In the genomic region with DNA sequence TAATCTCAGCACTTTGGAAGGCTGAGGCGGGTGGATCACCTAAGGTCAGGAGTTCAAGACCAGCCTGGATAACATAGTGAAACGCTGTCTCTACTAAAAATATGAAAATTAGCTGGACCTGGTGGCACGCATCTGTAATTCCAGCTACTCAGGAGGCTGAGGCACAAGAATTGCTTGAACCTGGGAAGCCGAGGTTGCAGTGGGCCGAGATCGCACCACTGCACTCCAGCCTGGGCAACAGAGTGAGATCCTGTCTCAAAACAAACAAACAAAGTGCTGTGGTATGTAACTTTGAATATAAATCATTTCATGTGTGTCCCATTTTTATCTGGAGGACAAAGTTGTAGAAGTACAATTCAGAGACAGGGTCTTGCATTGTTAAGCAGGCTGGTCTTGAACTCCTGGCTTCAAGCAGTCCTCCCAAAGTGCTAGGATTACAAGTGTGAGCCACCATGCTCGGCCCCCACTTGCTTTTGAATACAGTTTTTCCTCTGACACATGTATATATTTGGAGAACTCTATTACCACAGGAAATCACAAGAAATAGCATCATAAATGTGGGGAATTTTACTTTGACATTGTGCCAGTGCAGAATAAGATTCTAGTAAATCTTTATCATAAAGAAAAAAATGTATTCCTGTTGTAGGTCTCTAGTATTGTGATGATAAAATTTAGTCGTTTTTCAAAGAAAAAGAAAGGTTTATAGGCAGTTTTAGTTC, we compare ENCODE assay signal across 17 cellular contexts. TPM values are rescaled to one million over a fixed set of nuclear protein-coding genes. Genes with fewer than 3 reads are reported as not detected.
DNase-seq lines count a peak whose midpoint lies in the region; ATAC-seq and TF ChIP-seq lines count a peak whose summit lies in the region.
"Had no signal": no experiment of that assay in that cellular context is flagged by ENCODE, and none has a peak within 500 bp of the region (broad histone marks: within the 10 kb centered on the region; RNA-seq: fewer than 3 reads in every experiment).

No MANE protein-coding gene starts in this region.

- CTCF ChIA-PET in SK-N-SH (lab: Yijun Ruan, JAX) (interaction anchor here (0.8 to 1.0 kb wide), 2 partner anchors 26 to 238 kb away, joined by 3 read pairs; no protein-coding TSS in a partner anchor), RWPE1 (lab: Yijun Ruan, JAX) (no interaction called here)

- H3K27me3 ChIP-seq in SK-N-SH (ENCODE audit: insufficient read depth) (no peaks in the 10 kb centered on the region), smooth muscle cell (ENCODE audit: low read depth) (no peaks in the 10 kb centered on the region)

- DNase-seq in SK-N-SH (no peak), fibroblast of pulmonary artery (ENCODE audit: low read depth) (peak; percentile 47), smooth muscle cell (lab: John Stamatoyannopoulos, UW; ENCODE audit: unreplicated experiment) (no peak), RWPE1 (ENCODE audit: low spot score) (no peak), NCI-H1436 (lab: John Stamatoyannopoulos, UW) (no peak)
- DNase-seq: activated CD4-positive, alpha-beta T cell treated with anti-CD3 and anti-CD28 coated beads, Interleukin-2, amount 50 U/mL, for 4 hours; activated naive CD8-positive, alpha-beta T cell treated with anti-CD3 and anti-CD28 coated beads, Interleukin-2, amount 10 ng/mL, durations not matched to agents 7 days and 5 days; DMS 273 treated with DMSO at 0.1 percent for 48 hours; NCI-H1092 treated with DMSO at 0.1 percent for 48 hours; NCI-H2171 treated with DMSO at 0.1 percent for 48 hours; NCI-H748 treated with DMSO at 0.1 percent for 48 hours; nephron progenitor cell; retina had no signal

- H3K79me2 ChIP-seq in SK-N-SH (ENCODE audit: insufficient read depth), result peaks cover 97% of the 10 kb centered on the region
- H3K79me2 ChIP-seq in smooth muscle cell (ENCODE audit: low read depth), result peaks cover 94% of the 10 kb centered on the region

- POLR2A ChIA-PET in SK-N-SH (lab: Yijun Ruan, JAX), result no interaction called here
- POLR2A ChIA-PET in RWPE1 (lab: Yijun Ruan, JAX; ENCODE audit: low non-redundant PET), result no interaction called here

- TF ChIP-seq RAD21 in SK-N-SH (IDR thresholded peaks at IDR 0.05; ENCODE audit: low read length), result no peak

- no peak overlapping the region for H2AFZ ChIP-seq in SK-N-SH (ENCODE audit: low read depth)
- H2AFZ ChIP-seq in smooth muscle cell (ENCODE audit: low read depth), result no peak overlapping the region

- WGBS in SK-N-SH (ENCODE audit: low lambda C conversion rate), result 87% methylated on average over 8 of the region's 8 CpGs
- WGBS in smooth muscle cell (ENCODE audit: low lambda C conversion rate), result 88% methylated on average over 8 of the region's 8 CpGs

- peak; percentile 16 for ATAC-seq in GM19372 (IDR thresholded peaks at IDR 0.05; ENCODE audit: low read depth, unreplicated experiment)
- ATAC-seq in GM21723 (IDR thresholded peaks at IDR 0.05; ENCODE audit: unreplicated experiment), result no peak
- ATAC-seq: Panc1 had no signal

- H3K4me2 ChIP-seq in SK-N-SH, result peak overlapping the region; percentile 35; the same call in 1 of the 2 replicates
- peak overlapping the region; percentile 58 for H3K4me2 ChIP-seq in smooth muscle cell

- TF ChIP-seq CTCF in SK-N-SH (IDR thresholded peaks at IDR 0.05), result no peak
- no peak for TF ChIP-seq CTCF in fibroblast of pulmonary artery (IDR thresholded peaks at IDR 0.05; ENCODE audit: low read length, missing control alignments)
- TF ChIP-seq CTCF in smooth muscle cell (IDR thresholded peaks at IDR 0.05; ENCODE audit: borderline replicate concordance, insufficient read depth, poor library complexity, severe bottlenecking), result no peak
- no peak for TF ChIP-seq CTCF in RWPE1 (conservative IDR thresholded peaks at IDR 0.05; ENCODE audit: low read depth)

- no peaks in the 10 kb centered on the region for H3K9me3 ChIP-seq in SK-N-SH
- no peaks in the 10 kb centered on the region for H3K9me3 ChIP-seq in smooth muscle cell (replicated peaks; ENCODE audit: low read depth)

- no peak for TF ChIP-seq EP300 in SK-N-SH (IDR thresholded peaks at IDR 0.05; ENCODE audit: borderline replicate concordance in 1 of 2, low read depth in 1 of 2, low read length in 1 of 2)

- H3K36me3 ChIP-seq in SK-N-SH (replicated peaks in 1 of 2; ENCODE audit: control insufficient read depth in 1 of 2, insufficient read depth in 2 of 2, low read length in 1 of 2) (peaks cover 20 to 50% of the 10 kb centered on the region in 2 experiments), smooth muscle cell (ENCODE audit: low read depth) (no peaks in the 10 kb centered on the region)

- H4K20me1 ChIP-seq in SK-N-SH (ENCODE audit: insufficient read depth) (peaks cover 44% of the 10 kb centered on the region), smooth muscle cell (ENCODE audit: low read depth) (peaks cover 89% of the 10 kb centered on the region)

- H3K9ac ChIP-seq in SK-N-SH (no peak overlapping the region), smooth muscle cell (ENCODE audit: low read depth) (no peak overlapping the region)

- H3K4me3 ChIP-seq in SK-N-SH (ENCODE audit: low read depth in 2 of 2, low read length in 1 of 2) (no peak overlapping the region), fibroblast of pulmonary artery (replicated peaks; ENCODE audit: low read depth, low read length) (no peak overlapping the region), smooth muscle cell (no peak overlapping the region)
- H3K4me3 ChIP-seq: K562 had no signal

- H3F3A ChIP-seq in SK-N-SH (replicated peaks; ENCODE audit: insufficient read depth) (peaks cover 38% of the 10 kb centered on the region), smooth muscle cell (ENCODE audit: low read depth) (no peaks in the 10 kb centered on the region)

- no peaks in the 10 kb centered on the region for H3K9me2 ChIP-seq in SK-N-SH

- H3K4me1 ChIP-seq in SK-N-SH (ENCODE audit: control insufficient read depth in 1 of 2, insufficient read depth in 2 of 2, low read depth in 1 of 2, low read length in 1 of 2) (peaks cover 3 to 30% of the 10 kb centered on the region in 2 experiments; a peak in 3 of 4 replicates), smooth muscle cell (ENCODE audit: low read depth) (peaks cover 5% of the 10 kb centered on the region)

- peak overlapping the region; percentile 16 to 59; a peak in 2 of 4 replicates for H3K27ac ChIP-seq in SK-N-SH (ENCODE audit: low read depth in 2 of 2, low read length in 1 of 2)
- H3K27ac ChIP-seq in smooth muscle cell (ENCODE audit: low read depth), result peak overlapping the region; percentile 81
- no peak overlapping the region for H3K27ac ChIP-seq in RWPE1

TF ChIP-seq in SK-N-SH, 30 proteins besides CTCF, POLR2A, EP300 and RAD21 (continues in another document):
- TF ChIP-seq GABPA (IDR thresholded peaks at IDR 0.05; ENCODE audit: low read depth) (no peak), TCF12 (IDR thresholded peaks at IDR 0.05) (no peak), ELF1 (IDR thresholded peaks at IDR 0.05) (no peak), MXI1 (IDR thresholded peaks at IDR 0.05; ENCODE audit: low read depth, low read length) (no peak), FOXJ3 (CRISPR knock-in tag; IDR thresholded peaks at IDR 0.05) (no peak), POLR2AphosphoS5 (IDR thresholded peaks at IDR 0.05; ENCODE audit: low read depth, low read length) (no peak), SMC3 (IDR thresholded peaks at IDR 0.05; ENCODE audit: low read depth, low read length) (no peak), YY1 (IDR thresholded peaks at IDR 0.05; ENCODE audit: low read depth) (no peak), EZH2phosphoT487 (IDR thresholded peaks at IDR 0.05; ENCODE audit: borderline replicate concordance, low read depth) (no peak), SIN3A (IDR thresholded peaks at IDR 0.05; ENCODE audit: borderline replicate concordance, low read depth, low read length) (no peak)
- TF ChIP-seq, protein P1, sequence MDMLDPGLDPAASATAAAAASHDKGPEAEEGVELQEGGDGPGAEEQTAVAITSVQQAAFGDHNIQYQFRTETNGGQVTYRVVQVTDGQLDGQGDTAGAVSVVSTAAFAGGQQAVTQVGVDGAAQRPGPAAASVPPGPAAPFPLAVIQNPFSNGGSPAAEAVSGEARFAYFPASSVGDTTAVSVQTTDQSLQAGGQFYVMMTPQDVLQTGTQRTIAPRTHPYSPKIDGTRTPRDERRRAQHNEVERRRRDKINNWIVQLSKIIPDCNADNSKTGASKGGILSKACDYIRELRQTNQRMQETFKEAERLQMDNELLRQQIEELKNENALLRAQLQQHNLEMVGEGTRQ (IDR thresholded peaks at IDR 0.05; ENCODE audit: borderline replicate concordance, low read depth, low read length), result no peak
- TF ChIP-seq, protein P2, sequence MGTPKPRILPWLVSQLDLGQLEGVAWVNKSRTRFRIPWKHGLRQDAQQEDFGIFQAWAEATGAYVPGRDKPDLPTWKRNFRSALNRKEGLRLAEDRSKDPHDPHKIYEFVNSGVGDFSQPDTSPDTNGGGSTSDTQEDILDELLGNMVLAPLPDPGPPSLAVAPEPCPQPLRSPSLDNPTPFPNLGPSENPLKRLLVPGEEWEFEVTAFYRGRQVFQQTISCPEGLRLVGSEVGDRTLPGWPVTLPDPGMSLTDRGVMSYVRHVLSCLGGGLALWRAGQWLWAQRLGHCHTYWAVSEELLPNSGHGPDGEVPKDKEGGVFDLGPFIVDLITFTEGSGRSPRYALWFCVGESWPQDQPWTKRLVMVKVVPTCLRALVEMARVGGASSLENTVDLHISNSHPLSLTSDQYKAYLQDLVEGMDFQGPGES (IDR thresholded peaks at IDR 0.05; ENCODE audit: low read depth, low read length), result no peak
- TF ChIP-seq, protein P3, sequence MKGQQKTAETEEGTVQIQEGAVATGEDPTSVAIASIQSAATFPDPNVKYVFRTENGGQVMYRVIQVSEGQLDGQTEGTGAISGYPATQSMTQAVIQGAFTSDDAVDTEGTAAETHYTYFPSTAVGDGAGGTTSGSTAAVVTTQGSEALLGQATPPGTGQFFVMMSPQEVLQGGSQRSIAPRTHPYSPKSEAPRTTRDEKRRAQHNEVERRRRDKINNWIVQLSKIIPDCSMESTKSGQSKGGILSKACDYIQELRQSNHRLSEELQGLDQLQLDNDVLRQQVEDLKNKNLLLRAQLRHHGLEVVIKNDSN (IDR thresholded peaks at IDR 0.05; ENCODE audit: borderline replicate concordance, low read depth), result no peak
- TF ChIP-seq, protein P4, sequence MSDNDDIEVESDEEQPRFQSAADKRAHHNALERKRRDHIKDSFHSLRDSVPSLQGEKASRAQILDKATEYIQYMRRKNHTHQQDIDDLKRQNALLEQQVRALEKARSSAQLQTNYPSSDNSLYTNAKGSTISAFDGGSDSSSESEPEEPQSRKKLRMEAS (IDR thresholded peaks at IDR 0.05; ENCODE audit: low read depth), result no peak

RNA-seq across cellular contexts. Expression of a gene that starts 32.6 kb away (rescaled TPM):
- 23.3 and 28.0 TPM in 2 replicates for polyA plus RNA-seq in SK-N-SH (2012; rRNA removed)
- 35.0 and 38.0 TPM in 2 replicates for polyA plus RNA-seq in SK-N-SH (2012; cell fraction: cytosol; rRNA removed)
- 18.9 and 52.4 TPM in 2 replicates for polyA plus RNA-seq in SK-N-SH (2012; cell fraction: nucleus; rRNA removed)
- total RNA-seq in smooth muscle cell, result 82.9 and 85.2 TPM in 2 replicates
- polyA plus RNA-seq in smooth muscle cell, result 12.3 and 20.7 TPM in 2 replicates
